1 cellular context compared by ENCODE assay signal in genomic region chrX:23792861-23793553, GRCh38.
TF ChIP-seq lines count a peak whose summit lies in the region.

No MANE protein-coding gene starts in this region.

TF ChIP-seq in endothelial cell of umbilical vein, 7 proteins besides CTCF, POLR2A, EP300 and RAD21:
- no peak for TF ChIP-seq MYC (IDR thresholded peaks at IDR 0.05; ENCODE audit: low read depth, low read length)
- TF ChIP-seq EZH2 (IDR thresholded peaks at IDR 0.05; ENCODE audit: borderline replicate concordance, low read depth, low read length, severe bottlenecking) = no peak
- no peak for TF ChIP-seq GATA2 (IDR thresholded peaks at IDR 0.05; ENCODE audit: insufficient read depth, insufficient read length, low read depth, low read length)
- TF ChIP-seq MAX (IDR thresholded peaks at IDR 0.05; ENCODE audit: insufficient read depth, insufficient read length) = no peak
- TF ChIP-seq JUN (IDR thresholded peaks at IDR 0.05; ENCODE audit: borderline replicate concordance, insufficient read depth, insufficient read length, low read depth) = no peak
- no peak for TF ChIP-seq FOS (IDR thresholded peaks at IDR 0.05; ENCODE audit: borderline replicate concordance, insufficient read depth, low read length)
